12 cellular contexts compared by ENCODE assay signal in the genomic region with DNA sequence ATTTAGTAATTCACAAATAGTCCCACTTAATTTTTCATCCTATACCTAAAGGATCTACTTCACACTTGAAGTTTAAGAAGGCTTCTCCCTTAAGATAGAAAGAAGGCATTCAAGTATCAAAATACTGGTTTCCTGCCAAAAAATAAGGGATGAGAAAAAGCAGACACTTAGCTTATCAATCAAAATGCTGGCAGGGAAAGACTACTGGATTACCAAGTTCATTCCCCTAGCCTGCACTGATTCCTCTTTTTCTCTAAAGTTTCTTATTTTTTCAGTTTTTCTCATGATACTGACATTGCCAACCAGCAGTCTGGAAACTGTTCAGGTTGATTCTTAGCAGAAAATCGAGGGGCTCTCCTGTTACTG.
DNase-seq lines count a peak whose midpoint lies in the region; ATAC-seq and TF ChIP-seq lines count a peak whose summit lies in the region.
"Had no signal": no experiment of that assay in that cellular context is flagged by ENCODE, and none has a peak within 500 bp of the region (broad histone marks: within the 10 kb centered on the region; RNA-seq: fewer than 3 reads in every experiment).

No MANE protein-coding gene starts in this region.

- H3K27me3 Mint-ChIP-seq in MCF 10A (ENCODE audit: insufficient read depth, unreplicated experiment) = no peaks in the 10 kb centered on the region
- no peaks in the 10 kb centered on the region for H3K27me3 Mint-ChIP-seq in effector memory CD8-positive, alpha-beta T cell

- H3K79me2 ChIP-seq in SK-N-SH (ENCODE audit: insufficient read depth) = no peaks in the 10 kb centered on the region
- peaks cover 10% of the 10 kb centered on the region for H3K79me2 ChIP-seq in smooth muscle cell (ENCODE audit: low read depth)

- TF ChIP-seq POLR2A in breast epithelium (IDR thresholded peaks at IDR 0.05) (no peak), esophagus squamous epithelium (IDR thresholded peaks at IDR 0.05) (no peak)

- H3K4me1 Mint-ChIP-seq in MCF 10A (ENCODE audit: insufficient read depth, unreplicated experiment) = peaks cover 5% of the 10 kb centered on the region
- no peaks in the 10 kb centered on the region for H3K4me1 Mint-ChIP-seq in effector memory CD8-positive, alpha-beta T cell (ENCODE audit: low read depth in 2 of 2)

- TF ChIP-seq CTCF in breast epithelium (IDR thresholded peaks at IDR 0.05) (no peak), MCF 10A (IDR thresholded peaks at IDR 0.05; ENCODE audit: unreplicated experiment) (no peak), SK-N-SH (IDR thresholded peaks at IDR 0.05) (no peak), esophagus squamous epithelium (IDR thresholded peaks at IDR 0.05) (no peak), smooth muscle cell (IDR thresholded peaks at IDR 0.05; ENCODE audit: borderline replicate concordance, insufficient read depth, poor library complexity, severe bottlenecking) (no peak)

- POLR2A ChIA-PET in MCF 10A (lab: Yijun Ruan, JAX) = interaction anchor here (0.6 kb wide), 1 partner anchor 41 kb away, joined by 3 read pairs; no protein-coding TSS in a partner anchor
- POLR2A ChIA-PET in SK-N-SH (lab: Yijun Ruan, JAX) = no interaction called here

- H3K27ac ChIP-seq in breast epithelium (peak overlapping the region; percentile 19 to 26), SK-N-SH (ENCODE audit: low read depth in 2 of 2, low read length in 1 of 2) (peak overlapping the region in 1 of 2 experiments; percentile 23; a peak in 2 of 4 replicates), esophagus squamous epithelium (peak overlapping the region in 3 of 4 donors; percentile 21 to 53 (median 27)), smooth muscle cell (ENCODE audit: low read depth) (peak overlapping the region; percentile 47)
- H3K27ac ChIP-seq: A549, PC-9, SJCRH30 had no signal

- intact Hi-C loops in breast epithelium (cut with DNase I; ENCODE audit: low total_unique reads) (no loop called here), MCF 10A (cut with micrococcal nuclease) (no loop called here), esophagus squamous epithelium (cut with DNase I) (no loop called here)

- H3K4me3 ChIP-seq in breast epithelium (no peak overlapping the region), SK-N-SH (ENCODE audit: low read depth in 2 of 2, low read length in 1 of 2) (no peak overlapping the region), esophagus squamous epithelium (no peak overlapping the region), smooth muscle cell (no peak overlapping the region)
- H3K4me3 ChIP-seq: A549, PC-9, SJCRH30 had no signal

- H2AFZ ChIP-seq in SK-N-SH (ENCODE audit: low read depth) (no peak overlapping the region), smooth muscle cell (ENCODE audit: low read depth) (no peak overlapping the region)
- H2AFZ ChIP-seq: PC-9 had no signal

- H3K4me1 ChIP-seq in breast epithelium (no peaks in the 10 kb centered on the region), SK-N-SH (ENCODE audit: control insufficient read depth in 1 of 2, insufficient read depth in 2 of 2, low read depth in 1 of 2, low read length in 1 of 2) (peaks cover 13 to 15% of the 10 kb centered on the region in 2 experiments; a peak in 3 of 4 replicates), esophagus squamous epithelium (peaks cover 0 to 65% (median 28%) of the 10 kb centered on the region in 3 donors), smooth muscle cell (ENCODE audit: low read depth) (peaks cover 6% of the 10 kb centered on the region)

- CTCF ChIA-PET in MCF 10A (lab: Yijun Ruan, JAX) (no interaction called here), SK-N-SH (lab: Yijun Ruan, JAX) (no interaction called here)

- H3K9ac ChIP-seq in SK-N-SH = no peak overlapping the region
- no peak overlapping the region for H3K9ac ChIP-seq in smooth muscle cell (ENCODE audit: low read depth)

- H3K27me3 ChIP-seq in breast epithelium (no peaks in the 10 kb centered on the region), SK-N-SH (ENCODE audit: insufficient read depth) (no peaks in the 10 kb centered on the region), esophagus squamous epithelium (no peaks in the 10 kb centered on the region), smooth muscle cell (ENCODE audit: low read depth) (no peaks in the 10 kb centered on the region)
- H3K27me3 ChIP-seq: SJCRH30 had no signal

- peaks cover 5% of the 10 kb centered on the region for H3F3A ChIP-seq in SK-N-SH (replicated peaks; ENCODE audit: insufficient read depth)
- H3F3A ChIP-seq in smooth muscle cell (ENCODE audit: low read depth) = peaks cover 14% of the 10 kb centered on the region

- H3K36me3 ChIP-seq in breast epithelium (no peaks in the 10 kb centered on the region), SK-N-SH (replicated peaks in 1 of 2; ENCODE audit: control insufficient read depth in 1 of 2, insufficient read depth in 2 of 2, low read length in 1 of 2) (peaks cover 0 to 6% of the 10 kb centered on the region in 2 experiments), esophagus squamous epithelium (no peaks in the 10 kb centered on the region), smooth muscle cell (ENCODE audit: low read depth) (no peaks in the 10 kb centered on the region)

- ATAC-seq in effector memory CD8-positive, alpha-beta T cell (replicated peaks) = no peak
- ATAC-seq: A549 had no signal

- no peak for DNase-seq in breast epithelium (ENCODE audit: low spot score in 2 of 2)
- DNase-seq in MCF 10A (ENCODE audit: unreplicated experiment) = no peak
- no peak for DNase-seq in SK-N-SH
- DNase-seq in esophagus squamous epithelium (lab: John Stamatoyannopoulos, UW) = no peak
- no peak for DNase-seq in smooth muscle cell (lab: John Stamatoyannopoulos, UW; ENCODE audit: unreplicated experiment)
- no peak for DNase-seq in effector memory CD8-positive, alpha-beta T cell
- DNase-seq in superior temporal gyrus (ENCODE audit: extremely low spot score) = no peak
- DNase-seq in medulla oblongata (ENCODE audit: extremely low spot score) = no peak
- DNase-seq: NCI-H2081 treated with DMSO at 0.1 percent for 48 hours, PC-9, SJCRH30 had no signal

- H3K36me3 Mint-ChIP-seq in MCF 10A (ENCODE audit: insufficient read depth, unreplicated experiment) = peaks cover 22% of the 10 kb centered on the region
- H3K36me3 Mint-ChIP-seq in effector memory CD8-positive, alpha-beta T cell (ENCODE audit: insufficient read depth) = no peaks in the 10 kb centered on the region

- no TSS peak for BruUV-seq in MCF 10A (replicated peaks; lab: Mats Ljungman, UMichigan)

- no peaks in the 10 kb centered on the region for H4K20me1 ChIP-seq in SK-N-SH (ENCODE audit: insufficient read depth)
- peaks cover 7% of the 10 kb centered on the region for H4K20me1 ChIP-seq in smooth muscle cell (ENCODE audit: low read depth)

- H3K4me3 Mint-ChIP-seq in MCF 10A (ENCODE audit: unreplicated experiment) = no peak overlapping the region
- no peak overlapping the region for H3K4me3 Mint-ChIP-seq in effector memory CD8-positive, alpha-beta T cell

- WGBS in SK-N-SH (ENCODE audit: low lambda C conversion rate) = 55% methylated on average over 1 of the region's 1 CpG
- 0 to 15% methylated on average over 1 of the region's 1 CpG for WGBS in esophagus squamous epithelium, 2 donors
- 74% methylated on average over 1 of the region's 1 CpG for WGBS in smooth muscle cell (ENCODE audit: low lambda C conversion rate)

- no peak overlapping the region for H3K27ac Mint-ChIP-seq in MCF 10A (ENCODE audit: low read depth, unreplicated experiment)
- H3K27ac Mint-ChIP-seq in effector memory CD8-positive, alpha-beta T cell = no peak overlapping the region

- H3K9me2 ChIP-seq in SK-N-SH = no peaks in the 10 kb centered on the region

- H3K9me3 ChIP-seq in breast epithelium (no peaks in the 10 kb centered on the region), SK-N-SH (no peaks in the 10 kb centered on the region), esophagus squamous epithelium (no peaks in the 10 kb centered on the region), smooth muscle cell (replicated peaks; ENCODE audit: low read depth) (no peaks in the 10 kb centered on the region)
- H3K9me3 ChIP-seq: A549, SJCRH30 had no signal

- no peak for TF ChIP-seq RAD21 in SK-N-SH (IDR thresholded peaks at IDR 0.05; ENCODE audit: low read length)

- no peaks in the 10 kb centered on the region for H3K9me3 Mint-ChIP-seq in MCF 10A (ENCODE audit: unreplicated experiment)
- H3K9me3 Mint-ChIP-seq in effector memory CD8-positive, alpha-beta T cell = no peaks in the 10 kb centered on the region

- H3K4me2 ChIP-seq in SK-N-SH (no peak overlapping the region), smooth muscle cell (peak overlapping the region; percentile 22)
- H3K4me2 ChIP-seq: A549, PC-9 had no signal

- TF ChIP-seq EP300 in SK-N-SH (IDR thresholded peaks at IDR 0.05; ENCODE audit: borderline replicate concordance in 1 of 2, low read depth in 1 of 2, low read length in 1 of 2) = no peak

TF ChIP-seq in SK-N-SH, 30 proteins besides CTCF, POLR2A, EP300 and RAD21:
- no peak for TF ChIP-seq TEAD4 (IDR thresholded peaks at IDR 0.05; ENCODE audit: borderline replicate concordance, insufficient read depth)
- TF ChIP-seq, protein P1, sequence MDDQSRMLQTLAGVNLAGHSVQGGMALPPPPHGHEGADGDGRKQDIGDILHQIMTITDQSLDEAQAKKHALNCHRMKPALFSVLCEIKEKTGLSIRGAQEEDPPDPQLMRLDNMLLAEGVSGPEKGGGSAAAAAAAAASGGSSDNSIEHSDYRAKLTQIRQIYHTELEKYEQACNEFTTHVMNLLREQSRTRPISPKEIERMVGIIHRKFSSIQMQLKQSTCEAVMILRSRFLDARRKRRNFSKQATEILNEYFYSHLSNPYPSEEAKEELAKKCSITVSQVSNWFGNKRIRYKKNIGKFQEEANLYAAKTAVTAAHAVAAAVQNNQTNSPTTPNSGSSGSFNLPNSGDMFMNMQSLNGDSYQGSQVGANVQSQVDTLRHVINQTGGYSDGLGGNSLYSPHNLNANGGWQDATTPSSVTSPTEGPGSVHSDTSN (IDR thresholded peaks at IDR 0.05) = peak; percentile 60
- peak; percentile 62 for TF ChIP-seq TCF12 (IDR thresholded peaks at IDR 0.05)
- no peak for TF ChIP-seq EZH2phosphoT487 (IDR thresholded peaks at IDR 0.05; ENCODE audit: borderline replicate concordance, low read depth)
